In genomic region chr22:49763138-49763537, GRCh38 we compare ENCODE assay signal across 26 cellular contexts.
A peak's percentile ranks its signal among the peaks of the same experiment; 100 is the strongest.
DNase-seq lines count a peak whose midpoint lies in the region; ATAC-seq and TF ChIP-seq lines count a peak whose summit lies in the region.
"Had no signal": no experiment of that assay in that cellular context is flagged by ENCODE, and none has a peak within 500 bp of the region (broad histone marks: within the 10 kb centered on the region; RNA-seq: fewer than 3 reads in every experiment).

No MANE protein-coding gene starts in this region.

- H3K36me3 Mint-ChIP-seq in activated T-cell treated with anti-CD3 and anti-CD28 coated beads, Interleukin-2, amount 50 U/mL, for 24 hours (ENCODE audit: low read depth): peaks cover 4% of the 10 kb centered on the region
- peaks cover 5% of the 10 kb centered on the region for H3K36me3 Mint-ChIP-seq in activated T-cell treated with anti-CD3 and anti-CD28 coated beads, Interleukin-2, amount 50 U/mL, for 4 hours (ENCODE audit: insufficient read depth)
- H3K36me3 Mint-ChIP-seq in chondrocyte (ENCODE audit: low read depth): no peaks in the 10 kb centered on the region
- peaks cover 6% of the 10 kb centered on the region for H3K36me3 Mint-ChIP-seq in progenitor cell of endocrine pancreas (ENCODE audit: insufficient read depth)
- H3K36me3 Mint-ChIP-seq in glutamatergic neuron (ENCODE audit: unreplicated experiment): peaks cover 7% of the 10 kb centered on the region

- peak; percentile 22 for DNase-seq in activated T-cell treated with anti-CD3 and anti-CD28 coated beads, Interleukin-2, amount 50 U/mL, for 24 hours
- no peak for DNase-seq in activated T-cell treated with anti-CD3 and anti-CD28 coated beads, Interleukin-2, amount 50 U/mL, for 4 hours
- DNase-seq in NCI-H2107 (lab: John Stamatoyannopoulos, UW) (peak; percentile 27), chondrocyte (ENCODE audit: low spot score) (peak; percentile 44), progenitor cell of endocrine pancreas (ENCODE audit: low spot score, unreplicated experiment) (peak; percentile 5), NCI-H774 (lab: John Stamatoyannopoulos, UW) (no peak), glutamatergic neuron (no peak)
- DNase-seq: activated CD4-positive, alpha-beta T cell treated with anti-CD3 and anti-CD28 coated beads, Interleukin-2, amount 10 ng/mL, durations not matched to agents 24 days and 14 days; BE2C; COR-L47; esophagus squamous epithelium; foreskin keratinocyte; HCEC 1CT; NCI-H1048; NCI-H187; SJCRH30; stimulated activated CD4-positive, alpha-beta T cell treated with anti-CD3 and anti-CD28 coated beads, Interleukin-12 subunit alpha, Interleukin-12 subunit beta, amount 100 ng/mL, for 4 hours; stimulated activated CD4-positive, alpha-beta T cell treated with anti-CD3 and anti-CD28 coated beads, Interleukin-4, amount 100 ng/mL, for 1 hour; SW 1271; T1000; WERI-Rb-1 had no signal

- TF ChIP-seq CTCF in chondrocyte (IDR thresholded peaks at IDR 0.05): no peak
- no peak for TF ChIP-seq CTCF in progenitor cell of endocrine pancreas (IDR thresholded peaks at IDR 0.05; ENCODE audit: unreplicated experiment)
- TF ChIP-seq CTCF in glutamatergic neuron (IDR thresholded peaks at IDR 0.05; ENCODE audit: partially characterized antibody, unreplicated experiment): no peak

- peaks cover 6% of the 10 kb centered on the region for H3K9me3 Mint-ChIP-seq in activated T-cell treated with anti-CD3 and anti-CD28 coated beads, Interleukin-2, amount 50 U/mL, for 24 hours
- peaks cover 11% of the 10 kb centered on the region for H3K9me3 Mint-ChIP-seq in activated T-cell treated with anti-CD3 and anti-CD28 coated beads, Interleukin-2, amount 50 U/mL, for 4 hours
- peaks cover 14% of the 10 kb centered on the region for H3K9me3 Mint-ChIP-seq in chondrocyte (ENCODE audit: low read depth)
- peaks cover 11% of the 10 kb centered on the region for H3K9me3 Mint-ChIP-seq in progenitor cell of endocrine pancreas (ENCODE audit: low read depth)
- H3K9me3 Mint-ChIP-seq in glutamatergic neuron (ENCODE audit: unreplicated experiment): peaks cover 14% of the 10 kb centered on the region
- H3K9me3 Mint-ChIP-seq: activated CD4-positive, alpha-beta T cell treated with anti-CD3 and anti-CD28 coated beads, Interleukin-2, amount 10 ng/mL, durations not matched to agents 24 days and 14 days had no signal

- H3K27ac Mint-ChIP-seq in activated T-cell treated with anti-CD3 and anti-CD28 coated beads, Interleukin-2, amount 50 U/mL, for 24 hours: no peak overlapping the region
- no peak overlapping the region for H3K27ac Mint-ChIP-seq in chondrocyte (ENCODE audit: unreplicated experiment)
- no peak overlapping the region for H3K27ac Mint-ChIP-seq in progenitor cell of endocrine pancreas
- no peak overlapping the region for H3K27ac Mint-ChIP-seq in glutamatergic neuron (ENCODE audit: unreplicated experiment)
- H3K27ac Mint-ChIP-seq: activated CD4-positive, alpha-beta T cell treated with anti-CD3 and anti-CD28 coated beads, Interleukin-2, amount 10 ng/mL, durations not matched to agents 24 days and 14 days; activated naive CD8-positive, alpha-beta T cell; mesothelial cell of epicardium had no signal

- no peaks in the 10 kb centered on the region for H3K27me3 Mint-ChIP-seq in activated T-cell treated with anti-CD3 and anti-CD28 coated beads, Interleukin-2, amount 50 U/mL, for 24 hours
- no peaks in the 10 kb centered on the region for H3K27me3 Mint-ChIP-seq in activated T-cell treated with anti-CD3 and anti-CD28 coated beads, Interleukin-2, amount 50 U/mL, for 4 hours (ENCODE audit: low read depth)
- no peaks in the 10 kb centered on the region for H3K27me3 Mint-ChIP-seq in chondrocyte (ENCODE audit: low read depth)
- H3K27me3 Mint-ChIP-seq in progenitor cell of endocrine pancreas: no peaks in the 10 kb centered on the region
- peaks cover 16% of the 10 kb centered on the region for H3K27me3 Mint-ChIP-seq in glutamatergic neuron (ENCODE audit: unreplicated experiment)
- H3K27me3 Mint-ChIP-seq: activated CD4-positive, alpha-beta T cell treated with anti-CD3 and anti-CD28 coated beads, Interleukin-2, amount 10 ng/mL, durations not matched to agents 24 days and 14 days; activated naive CD8-positive, alpha-beta T cell had no signal

- no peak for ATAC-seq in activated T-cell treated with anti-CD3 and anti-CD28 coated beads, Interleukin-2, amount 50 U/mL, for 4 hours
- ATAC-seq: foreskin keratinocyte, heart left ventricle, K562, sciatic nerve had no signal

- H3K4me3 Mint-ChIP-seq in activated T-cell treated with anti-CD3 and anti-CD28 coated beads, Interleukin-2, amount 50 U/mL, for 24 hours: no peak overlapping the region
- H3K4me3 Mint-ChIP-seq in activated T-cell treated with anti-CD3 and anti-CD28 coated beads, Interleukin-2, amount 50 U/mL, for 4 hours: no peak overlapping the region
- H3K4me3 Mint-ChIP-seq in chondrocyte (ENCODE audit: unreplicated experiment): no peak overlapping the region
- no peak overlapping the region for H3K4me3 Mint-ChIP-seq in progenitor cell of endocrine pancreas (ENCODE audit: low read depth)
- no peak overlapping the region for H3K4me3 Mint-ChIP-seq in glutamatergic neuron (ENCODE audit: unreplicated experiment)
- H3K4me3 Mint-ChIP-seq: activated CD4-positive, alpha-beta T cell treated with anti-CD3 and anti-CD28 coated beads, Interleukin-2, amount 10 ng/mL, durations not matched to agents 24 days and 14 days; activated naive CD8-positive, alpha-beta T cell; mesothelial cell of epicardium had no signal

- H3K4me1 Mint-ChIP-seq in activated T-cell treated with anti-CD3 and anti-CD28 coated beads, Interleukin-2, amount 50 U/mL, for 24 hours (ENCODE audit: low read depth): peaks cover 16% of the 10 kb centered on the region
- H3K4me1 Mint-ChIP-seq in activated T-cell treated with anti-CD3 and anti-CD28 coated beads, Interleukin-2, amount 50 U/mL, for 4 hours (ENCODE audit: low read depth): peaks cover 12% of the 10 kb centered on the region
- H3K4me1 Mint-ChIP-seq in chondrocyte (ENCODE audit: low read depth) (peaks cover 9% of the 10 kb centered on the region), progenitor cell of endocrine pancreas (ENCODE audit: low read depth) (no peaks in the 10 kb centered on the region), glutamatergic neuron (ENCODE audit: low read depth, unreplicated experiment) (no peaks in the 10 kb centered on the region)

Comparison
In these comparisons a context has a peak if more than half of its experiments do, and no peak if none do; other contexts are left out.
1. DNase-seq: peak in activated T-cell treated with anti-CD3 and anti-CD28 coated beads, Interleukin-2, amount 50 U/mL, for 24 hours (single experiment), NCI-H2107 (single experiment), chondrocyte (single experiment) and progenitor cell of endocrine pancreas (single experiment); none in activated T-cell treated with anti-CD3 and anti-CD28 coated beads, Interleukin-2, amount 50 U/mL, for 4 hours (single experiment), NCI-H774 (single experiment) and glutamatergic neuron (single experiment).